8 cellular contexts compared by ENCODE assay signal in the genomic region with DNA sequence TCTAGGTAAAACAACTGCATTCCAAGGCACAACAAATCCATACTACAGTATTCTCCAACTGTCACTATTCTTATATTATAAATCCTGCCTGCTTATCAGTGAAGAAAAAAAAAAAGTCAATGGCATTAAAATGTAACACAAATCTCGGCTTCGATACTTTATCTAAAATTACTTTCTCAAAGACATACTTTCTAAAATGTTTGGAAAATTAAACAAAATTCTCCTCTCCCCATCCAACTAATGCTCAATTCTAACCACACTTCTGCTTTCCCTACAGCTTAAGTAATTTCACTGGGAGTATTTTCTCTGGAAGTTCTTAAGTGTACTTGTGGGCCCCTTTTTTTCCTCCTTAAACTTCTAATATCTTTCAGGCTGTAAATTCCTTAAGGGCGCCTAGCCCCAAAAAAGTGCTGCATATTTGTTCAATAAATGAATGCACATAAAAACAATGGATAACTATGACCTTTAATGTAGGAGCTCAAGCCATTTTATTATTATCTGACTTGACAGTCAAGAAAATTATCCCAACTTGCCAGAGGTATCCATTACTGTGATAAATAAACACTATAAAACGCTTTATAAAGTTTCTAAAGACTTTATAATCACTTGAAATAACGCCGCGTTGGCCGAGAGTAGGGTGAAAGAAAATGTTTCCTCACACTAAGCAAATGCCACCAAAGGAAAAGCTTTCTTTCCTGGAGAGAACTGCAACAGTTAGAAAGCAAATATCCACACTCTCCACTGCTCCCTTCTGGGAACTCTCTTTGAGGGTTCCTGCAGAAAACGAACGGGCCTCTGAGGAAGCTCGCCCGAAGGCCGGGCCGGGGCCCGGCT. TPM values are rescaled to one million over a fixed set of nuclear protein-coding genes. Genes with fewer than 3 reads are reported as not detected.
DNase-seq lines count a peak whose midpoint lies in the region; ATAC-seq and TF ChIP-seq lines count a peak whose summit lies in the region.

No MANE protein-coding gene starts in this region.

- H3K27me3 Mint-ChIP-seq in activated CD4-positive, alpha-beta T cell treated with anti-CD3 and anti-CD28 coated beads, Interleukin-2, amount 10 ng/mL, durations not matched to agents 24 days and 14 days: peaks cover 2% of the 10 kb centered on the region

- peaks cover 26% of the 10 kb centered on the region for H3K4me1 Mint-ChIP-seq in activated CD4-positive, alpha-beta T cell treated with anti-CD3 and anti-CD28 coated beads, Interleukin-2, amount 10 ng/mL, durations not matched to agents 24 days and 14 days

- peaks cover 7% of the 10 kb centered on the region for H3K36me3 Mint-ChIP-seq in activated CD4-positive, alpha-beta T cell treated with anti-CD3 and anti-CD28 coated beads, Interleukin-2, amount 10 ng/mL, durations not matched to agents 24 days and 14 days (ENCODE audit: low read depth)

- no peak for DNase-seq in activated CD4-positive, alpha-beta T cell treated with anti-CD3 and anti-CD28 coated beads, Interleukin-2, amount 10 ng/mL, durations not matched to agents 24 days and 14 days
- no peak for DNase-seq in activated CD4-positive, alpha-beta T cell treated with anti-CD3 and anti-CD28 coated beads for 1 hour
- DNase-seq in SW480 (ENCODE audit: low spot score) (peak; percentile 3), fibroblast of villous mesenchyme (ENCODE audit: low read depth) (peak; percentile 70), gastrocnemius medialis (no peak), globus pallidus (ENCODE audit: low spot score) (no peak), NCI-H226 (no peak)

- H3K4me3 ChIP-seq in fibroblast of villous mesenchyme (ENCODE audit: low read depth, low read length) (peak overlapping the region; percentile 95), gastrocnemius medialis (peak overlapping the region; percentile 80 to 97 (median 96))

- H3K9me3 ChIP-seq in gastrocnemius medialis: no peaks in the 10 kb centered on the region

- peak overlapping the region; percentile 92 to 94 (median 92) for H3K27ac ChIP-seq in gastrocnemius medialis

- H3K36me3 ChIP-seq in gastrocnemius medialis: no peaks in the 10 kb centered on the region

- TF ChIP-seq CTCF in fibroblast of villous mesenchyme (IDR thresholded peaks at IDR 0.05; ENCODE audit: insufficient read depth, low read depth, low read length) (no peak), gastrocnemius medialis (IDR thresholded peaks at IDR 0.05 in 4 of 5, conservative IDR thresholded peaks at IDR 0.05 in 1 of 5) (no peak)

- TF ChIP-seq POLR2A in gastrocnemius medialis (IDR thresholded peaks at IDR 0.05): no peak

- ATAC-seq in gastrocnemius medialis: no peak
- no peak for ATAC-seq in GM21619 (IDR thresholded peaks at IDR 0.05; ENCODE audit: unreplicated experiment)

- H3K4me1 ChIP-seq in gastrocnemius medialis: peaks cover 16 to 25% of the 10 kb centered on the region in 2 donors

- no peak overlapping the region for H3K27ac Mint-ChIP-seq in activated CD4-positive, alpha-beta T cell treated with anti-CD3 and anti-CD28 coated beads, Interleukin-2, amount 10 ng/mL, durations not matched to agents 24 days and 14 days

- intact Hi-C loops in activated CD4-positive, alpha-beta T cell treated with anti-CD3 and anti-CD28 coated beads, Interleukin-2, amount 10 ng/mL, durations not matched to agents 24 days and 14 days (cut with micrococcal nuclease): loop anchor here (1.0 kb wide), 3 partner anchors 38 to 211 kb away; partner anchors contain the start of gene DTD2
- intact Hi-C loops in gastrocnemius medialis (cut with DNase I; ENCODE audit: low total_unique reads): loop anchor here (2.0 to 10.0 kb wide), 3 partner anchors 37 to 785 kb away; partner anchors contain the start of genes DTD2, RNU6-7 and RNU6-8

- no peaks in the 10 kb centered on the region for H3K27me3 ChIP-seq in gastrocnemius medialis

- in situ Hi-C loops in gastrocnemius medialis (cut with MboI; ENCODE audit: low sequenced_read_pairs in 4 of 4): no loop called here

- H3K4me3 Mint-ChIP-seq in activated CD4-positive, alpha-beta T cell treated with anti-CD3 and anti-CD28 coated beads, Interleukin-2, amount 10 ng/mL, durations not matched to agents 24 days and 14 days: peak overlapping the region; percentile 94

- H3K9me3 Mint-ChIP-seq in activated CD4-positive, alpha-beta T cell treated with anti-CD3 and anti-CD28 coated beads, Interleukin-2, amount 10 ng/mL, durations not matched to agents 24 days and 14 days: no peaks in the 10 kb centered on the region

RNA-seq across cellular contexts. Expression of gene HEATR5A, which starts 1.0 kb away (rescaled TPM):
- 23.6 and 24.2 TPM in 2 replicates for total RNA-seq in activated CD4-positive, alpha-beta T cell treated with anti-CD3 and anti-CD28 coated beads, Interleukin-2, amount 10 ng/mL, durations not matched to agents 24 days and 14 days
- total RNA-seq in fibroblast of villous mesenchyme (45.1 and 87.7 TPM in 2 replicates), gastrocnemius medialis (10 to 100 TPM; 11.3 to 39.7 (median 19.3) TPM)

RNA-seq across cellular contexts. Expression of gene DTD2, which starts 37.9 kb away (rescaled TPM):
- 30.8 and 32.2 TPM in 2 replicates for total RNA-seq in activated CD4-positive, alpha-beta T cell treated with anti-CD3 and anti-CD28 coated beads, Interleukin-2, amount 10 ng/mL, durations not matched to agents 24 days and 14 days
- 46.7 and 68.2 TPM in 2 replicates for total RNA-seq in fibroblast of villous mesenchyme
- total RNA-seq in gastrocnemius medialis: 1 to 10 TPM; 4.0 to 7.8 (median 4.8) TPM

Comparison
In these comparisons a context has a peak if more than half of its experiments do, and no peak if none do; other contexts are left out.
1. DNase-seq: peak in SW480 (single experiment) and fibroblast of villous mesenchyme (single experiment); none in activated CD4-positive, alpha-beta T cell treated with anti-CD3 and anti-CD28 coated beads, Interleukin-2, amount 10 ng/mL, durations not matched to agents 24 days and 14 days (single experiment), activated CD4-positive, alpha-beta T cell treated with anti-CD3 and anti-CD28 coated beads for 1 hour (single experiment), gastrocnemius medialis (0 of 2), globus pallidus (single experiment) and NCI-H226 (single experiment).